ENCODE assay signal across 21 cellular contexts in the genomic region with DNA sequence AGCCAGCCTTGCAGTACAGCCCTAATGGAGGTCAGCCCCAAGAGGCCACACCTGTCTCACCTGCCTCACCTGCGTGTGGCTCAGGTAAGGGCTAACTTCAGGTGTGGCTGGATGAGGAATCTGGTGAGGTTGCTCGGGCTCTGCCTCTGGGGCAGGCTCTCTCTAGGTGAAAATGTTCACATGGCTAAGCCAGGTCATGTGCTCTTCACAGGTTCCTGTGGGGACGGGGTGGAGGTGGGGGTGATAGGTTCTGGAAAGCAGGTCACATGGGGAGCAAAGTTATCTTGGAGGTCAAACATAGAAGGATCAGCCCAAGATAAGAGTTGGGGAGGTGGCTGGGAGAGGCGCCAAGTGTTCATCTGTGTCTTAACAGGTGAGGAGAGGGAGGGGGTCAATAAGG.
A peak's percentile ranks its signal among the peaks of the same experiment; 100 is the strongest.
DNase-seq lines count a peak whose midpoint lies in the region; ATAC-seq, FAIRE-seq and TF ChIP-seq lines count a peak whose summit lies in the region.
"Had no signal": no experiment of that assay in that cellular context is flagged by ENCODE, and none has a peak within 500 bp of the region (broad histone marks: within the 10 kb centered on the region; RNA-seq: fewer than 3 reads in every experiment).

No MANE protein-coding gene starts in this region.

- H4K91ac ChIP-seq in H1 (replicated peaks; ENCODE audit: insufficient read length, low read length), result no peak overlapping the region

- no peak overlapping the region for H3K18ac ChIP-seq in H1 (ENCODE audit: extremely low read depth, low read length)

- H4K8ac ChIP-seq in H1 (ENCODE audit: extremely low read depth, insufficient read depth, low read length), result no peak overlapping the region

- peak overlapping the region in 3 of 4 donors; percentile 6 to 25 (median 7) for H3K27ac ChIP-seq in Peyer's patch
- H3K27ac ChIP-seq in H1 (ENCODE audit: low read depth, low read length), result no peak overlapping the region
- H3K27ac ChIP-seq in right atrium auricular region, result peak overlapping the region; percentile 64 to 75
- H3K27ac ChIP-seq in thoracic aorta, result peak overlapping the region; percentile 36 to 46
- no peak overlapping the region for H3K27ac ChIP-seq in A673 (ENCODE audit: low read depth, low read length, poor library complexity, severe bottlenecking)
- H3K27ac ChIP-seq: BLaER1, PC-9 had no signal

- no peak overlapping the region for H3K23ac ChIP-seq in H1 (ENCODE audit: insufficient read length)

- TF ChIP-seq CTCF in Peyer's patch (IDR thresholded peaks at IDR 0.05) (no peak), H1 (IDR thresholded peaks at IDR 0.05; ENCODE audit: control extremely low read depth in 1 of 3, insufficient read depth in 1 of 3, low read depth in 1 of 3, low read length in 3 of 3) (no peak), right atrium auricular region (IDR thresholded peaks at IDR 0.05) (no peak), thoracic aorta (IDR thresholded peaks at IDR 0.05) (no peak), A673 (conservative IDR thresholded peaks at IDR 0.05; ENCODE audit: low read depth, low read length) (no peak)

- H3K27me3 ChIP-seq in Peyer's patch (no peaks in the 10 kb centered on the region), H1 (replicated peaks in 1 of 4; ENCODE audit: control insufficient read depth in 3 of 4, extremely low read depth in 1 of 4, insufficient read depth in 3 of 4, low read length in 3 of 4) (0 out of 7 replicates have a peak, but pooled peaks cover 0 to 4% (median 0%) of the 10 kb centered on the region in 4 experiments), right atrium auricular region (no peaks in the 10 kb centered on the region), thoracic aorta (replicated peaks; ENCODE audit: insufficient read depth) (no peaks in the 10 kb centered on the region), A673 (replicated peaks; ENCODE audit: insufficient read depth, low read depth, low read length, poor library complexity) (no peaks in the 10 kb centered on the region)
- H3K27me3 ChIP-seq: BLaER1, MG63 had no signal

- POLR2A ChIA-PET in H1 (lab: Charles Lee; ENCODE audit: partially characterized antibody) (no interaction called here), A673 (lab: Charles Lee; ENCODE audit: low non-redundant PET) (no interaction called here)

- H3K36me3 ChIP-seq in Peyer's patch (no peaks in the 10 kb centered on the region), H1 (ENCODE audit: control insufficient read depth in 2 of 4, insufficient read depth in 4 of 4, low read length in 3 of 4) (no peaks in the 10 kb centered on the region), right atrium auricular region (peaks cover 31% of the 10 kb centered on the region), thoracic aorta (peaks cover 11% of the 10 kb centered on the region), A673 (ENCODE audit: insufficient read depth, low read length, poor library complexity, severe bottlenecking) (no peaks in the 10 kb centered on the region)
- H3K36me3 ChIP-seq: BLaER1, MG63 had no signal

- no peak for TF ChIP-seq EP300 in H1 (IDR thresholded peaks at IDR 0.05; ENCODE audit: borderline replicate concordance in 1 of 2, low read depth in 2 of 2, low read length in 2 of 2)

- H3K14ac ChIP-seq in H1 (ENCODE audit: insufficient read length), result no peak overlapping the region

- no peaks in the 10 kb centered on the region for H3K23me2 ChIP-seq in H1 (ENCODE audit: low read depth, low read length)

- no peak overlapping the region for H3K4ac ChIP-seq in H1 (replicated peaks; ENCODE audit: insufficient read length, low read depth, low read length)

- H3K4me1 ChIP-seq in Peyer's patch (peaks cover 0 to 23% (median 0%) of the 10 kb centered on the region in 4 donors), H1 (replicated peaks in 1 of 4; ENCODE audit: control insufficient read depth in 3 of 4, insufficient read depth in 4 of 4, low read length in 3 of 4) (no peaks in the 10 kb centered on the region), right atrium auricular region (peaks cover 0 to 67% of the 10 kb centered on the region in 2 donors), thoracic aorta (ENCODE audit: control insufficient read depth in 1 of 2, low read depth in 2 of 2) (peaks cover 39 to 78% of the 10 kb centered on the region in 2 donors), A673 (ENCODE audit: insufficient read depth, low read length, poor library complexity, severe bottlenecking) (no peaks in the 10 kb centered on the region)

- no peak overlapping the region for H2AK5ac ChIP-seq in H1 (ENCODE audit: low read depth, low read length)

- H2BK12ac ChIP-seq in H1 (ENCODE audit: low read depth, low read length), result no peak overlapping the region

- FAIRE-seq in H1 (lab: Jason Lieb, UNC), result no peak
- FAIRE-seq: A204.1 had no signal

- no peak overlapping the region for H3K4me2 ChIP-seq in H1 (ENCODE audit: insufficient read depth in 1 of 2, low read depth in 2 of 2, low read length in 2 of 2)
- H3K4me2 ChIP-seq: BLaER1, PC-9 had no signal

- H3K9me3 ChIP-seq in Peyer's patch, result no peaks in the 10 kb centered on the region
- H3K9me3 ChIP-seq in H1 (ENCODE audit: insufficient read depth in 2 of 2, low read depth in 1 of 2, low read length in 1 of 2), result no peaks in the 10 kb centered on the region
- no peaks in the 10 kb centered on the region for H3K9me3 ChIP-seq in right atrium auricular region
- H3K9me3 ChIP-seq in thoracic aorta, result no peaks in the 10 kb centered on the region
- no peaks in the 10 kb centered on the region for H3K9me3 ChIP-seq in A673 (ENCODE audit: low read depth, low read length, poor library complexity, severe bottlenecking)
- H3K9me3 ChIP-seq: BLaER1, MG63 had no signal

- no peak for TF ChIP-seq RAD21 in H1 (IDR thresholded peaks at IDR 0.05 in 1 of 2, conservative IDR thresholded peaks at IDR 0.05 in 1 of 2; ENCODE audit: low read depth in 2 of 2, low read length in 2 of 2)

- no peaks in the 10 kb centered on the region for H4K20me1 ChIP-seq in H1 (replicated peaks in 1 of 2; ENCODE audit: control insufficient read depth in 1 of 2, insufficient read depth in 2 of 2, low read length in 2 of 2)
- H4K20me1 ChIP-seq: BLaER1 had no signal

- intact Hi-C loops in A673 (cut with micrococcal nuclease; ENCODE audit: unreplicated experiment), result no loop called here

- H3K79me1 ChIP-seq in H1 (ENCODE audit: low read depth, low read length), result no peaks in the 10 kb centered on the region

- no TSS peak for BruUV-seq in A673 (replicated peaks; lab: Mats Ljungman, UMichigan)

- H3K79me2 ChIP-seq in H1 (ENCODE audit: control insufficient read depth in 1 of 2, insufficient read depth in 2 of 2, low read length in 2 of 2), result no peaks in the 10 kb centered on the region

- no peak overlapping the region for H4K5ac ChIP-seq in H1 (ENCODE audit: insufficient read length, low read depth, low read length)

- H2BK5ac ChIP-seq in H1 (ENCODE audit: low read depth, low read length), result no peak overlapping the region

- no peak overlapping the region for H3K4me3 ChIP-seq in Peyer's patch
- H3K4me3 ChIP-seq in H1 (ENCODE audit: extremely low read depth in 1 of 4, insufficient read depth in 2 of 4, low read depth in 3 of 4, low read length in 4 of 4), result no peak overlapping the region
- H3K4me3 ChIP-seq in right atrium auricular region, result no peak overlapping the region
- H3K4me3 ChIP-seq in thoracic aorta, result no peak overlapping the region
- no peak overlapping the region for H3K4me3 ChIP-seq in A673 (ENCODE audit: low read depth, low read length, poor library complexity, severe bottlenecking)
- H3K4me3 ChIP-seq: BLaER1, MG63, PC-9 had no signal

- H2BK20ac ChIP-seq in H1 (ENCODE audit: low read length), result no peak overlapping the region

- 89% methylated on average over 4 of the region's 4 CpGs; no CpG with 5 or more reads in 1 of the 2 experiments for WGBS in H1 (ENCODE audit: extremely low coverage in 1 of 2, insufficient coverage in 1 of 2, insufficient read length in 1 of 2, insufficient replicate concordance in 2 of 2, low coverage in 1 of 2, low lambda C conversion rate in 2 of 2, missing lambda C conversion rate in 1 of 2), 2 experiments

- H2BK15ac ChIP-seq in H1 (ENCODE audit: low read length), result 0 out of 2 replicates have a peak overlapping the region, but pooled peaks have one; percentile 16

- DNase-seq in Peyer's patch, result peak in 1 of 3 donors; percentile 59
- DNase-seq in H1 (ENCODE audit: low read depth in 1 of 2, low spot score in 2 of 2), result no peak
- DNase-seq in right atrium auricular region (ENCODE audit: low spot score), result no peak
- DNase-seq in thoracic aorta (ENCODE audit: low spot score), result no peak
- no peak for DNase-seq in activated CD4-positive, alpha-beta T cell treated with anti-CD3 and anti-CD28 coated beads, Interleukin-2, amount 50 U/mL, for 48 hours
- DNase-seq in NOMO-1 treated with DMSO at 0.1 percent for 48 hours (lab: John Stamatoyannopoulos, UW; ENCODE audit: unreplicated experiment), result no peak
- DNase-seq in stimulated activated naive CD4-positive, alpha-beta T cell (lab: John Stamatoyannopoulos, UW), result no peak
- no peak for DNase-seq in A673 (ENCODE audit: low spot score)
- DNase-seq: Calu3; CD4-positive, alpha-beta memory T cell; GF-D8; H9; Kasumi-1; MG63; NCI-H1048; NCI-H1436 treated with DMSO at 0.1 percent for 48 hours; NCI-H2029; NCI-H526; PC-9 had no signal

- H3K9ac ChIP-seq in H1 (replicated peaks in 1 of 4; ENCODE audit: extremely low read depth in 1 of 4, low read depth in 3 of 4, low read length in 3 of 4), result no peak overlapping the region
- H3K9ac ChIP-seq: BLaER1 had no signal

- CTCF ChIA-PET in H1 (lab: Charles Lee; ENCODE audit: partially characterized antibody) (interaction anchor here (1.1 kb wide), 1 partner anchor 9 kb away, joined by 3 read pairs; no protein-coding TSS in a partner anchor), A673 (lab: Charles Lee) (no interaction called here)

- no peak overlapping the region for H3K56ac ChIP-seq in H1 (replicated peaks; ENCODE audit: insufficient read length, low read depth, low read length)

- no peak overlapping the region for H2AFZ ChIP-seq in H1 (ENCODE audit: low read length)
- H2AFZ ChIP-seq: PC-9 had no signal

- no peak overlapping the region for H2BK120ac ChIP-seq in H1 (replicated peaks; ENCODE audit: low read depth, low read length)

- no peak for ATAC-seq in thoracic aorta (ENCODE audit: insufficient number of reproducible peaks, low FRiP score, low read depth)

- TF ChIP-seq POLR2A in Peyer's patch (IDR thresholded peaks at IDR 0.05) (no peak), H1 (IDR thresholded peaks at IDR 0.05; ENCODE audit: control extremely low read depth in 1 of 2, low read depth in 2 of 2, low read length in 2 of 2) (no peak)

TF ChIP-seq in H1, 55 proteins besides CTCF, POLR2A, EP300 and RAD21 (continues in another document):
- no peak for TF ChIP-seq EGR1 (IDR thresholded peaks at IDR 0.05; ENCODE audit: borderline replicate concordance, low read depth, low read length)
- TF ChIP-seq ZNF274 (IDR thresholded peaks at IDR 0.05; ENCODE audit: borderline replicate concordance, extremely low read depth, low read length), result no peak
- no peak for TF ChIP-seq RBBP5 (IDR thresholded peaks at IDR 0.05; ENCODE audit: borderline replicate concordance, low read depth, low read length)
- no peak for TF ChIP-seq EZH2 (IDR thresholded peaks at IDR 0.05; ENCODE audit: low read depth, low read length, severe bottlenecking)
- no peak for TF ChIP-seq TEAD4 (IDR thresholded peaks at IDR 0.05; ENCODE audit: low read depth, low read length)

Comparison
In these comparisons a context has a peak if more than half of its experiments do, and no peak if none do; other contexts are left out.
1. H3K27ac ChIP-seq: peak in Peyer's patch (3 of 4), right atrium auricular region (2 of 2) and thoracic aorta (2 of 2); none in H1 (single experiment) and A673 (single experiment).